In the genomic region with DNA sequence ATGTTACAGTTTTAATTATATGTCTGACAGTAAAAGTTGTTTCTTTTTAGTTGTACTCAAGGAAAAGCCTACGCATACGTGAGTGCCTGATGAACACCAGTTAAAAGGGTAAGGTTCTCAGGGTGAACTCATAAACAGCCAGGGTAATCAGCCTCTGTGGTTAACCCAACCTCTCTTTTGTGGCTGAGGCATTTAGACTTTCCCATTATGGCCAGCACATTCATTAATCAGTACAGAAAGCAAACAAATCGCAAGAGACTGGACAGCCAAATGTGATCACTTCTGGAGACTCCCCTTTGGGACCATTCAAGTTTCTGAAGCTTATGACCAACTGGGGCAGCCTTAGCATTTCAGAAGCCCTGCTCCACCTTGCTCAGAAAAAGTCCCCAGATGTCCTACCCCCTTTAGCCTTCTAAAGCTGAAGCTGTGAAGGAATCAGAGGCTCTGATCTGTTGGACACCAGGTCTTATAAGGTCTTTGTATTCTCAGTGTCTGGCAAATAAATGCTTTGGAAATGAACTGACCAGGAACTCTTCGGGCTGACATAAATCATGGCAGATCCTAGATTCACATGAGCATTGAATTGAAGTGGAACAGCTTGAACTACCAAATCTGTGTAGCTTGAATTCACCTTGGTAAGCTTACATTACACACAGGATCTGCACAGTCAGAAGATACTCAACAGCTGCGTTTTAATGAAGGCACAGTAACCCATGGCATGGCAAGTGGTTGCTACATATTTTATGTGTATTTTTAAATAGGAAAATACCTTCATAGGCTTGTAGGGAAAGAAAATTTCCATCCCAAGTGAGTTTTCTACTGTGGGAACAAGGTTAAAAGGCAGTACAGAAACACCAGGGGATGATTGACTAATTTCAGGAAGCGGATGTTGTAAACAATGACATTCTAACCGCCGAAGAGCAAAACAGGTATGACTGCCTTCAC, we compare ENCODE assay signal across 16 cellular contexts. TPM values are rescaled to one million over a fixed set of nuclear protein-coding genes. Genes with fewer than 3 reads are reported as not detected.
DNase-seq lines count a peak whose midpoint lies in the region; ATAC-seq and TF ChIP-seq lines count a peak whose summit lies in the region.
"Had no signal": no experiment of that assay in that cellular context is flagged by ENCODE, and none has a peak within 500 bp of the region (broad histone marks: within the 10 kb centered on the region; RNA-seq: fewer than 3 reads in every experiment).

No MANE protein-coding gene starts in this region.

- H3K27me3 ChIP-seq in PC-3 (ENCODE audit: low read length) (no peaks in the 10 kb centered on the region), foreskin keratinocyte (no peaks in the 10 kb centered on the region)

- no peak overlapping the region for H3K4me3 Mint-ChIP-seq in activated CD4-positive, alpha-beta T cell treated with anti-CD3 and anti-CD28 coated beads for 36 hours
- H3K4me3 Mint-ChIP-seq in type B pancreatic cell, result no peak overlapping the region
- H3K4me3 Mint-ChIP-seq: activated naive CD4-positive, alpha-beta T cell treated with anti-CD3 and anti-CD28 coated beads, Interleukin-2, amount 10 ng/mL, durations not matched to agents 7 days and 5 days; naive thymus-derived CD8-positive, alpha-beta T cell had no signal

- peaks cover 2% of the 10 kb centered on the region for H3K4me1 Mint-ChIP-seq in activated CD4-positive, alpha-beta T cell treated with anti-CD3 and anti-CD28 coated beads for 36 hours
- H3K4me1 Mint-ChIP-seq in type B pancreatic cell (ENCODE audit: unreplicated experiment), result no peaks in the 10 kb centered on the region
- H3K4me1 Mint-ChIP-seq: activated naive CD4-positive, alpha-beta T cell treated with anti-CD3 and anti-CD28 coated beads, Interleukin-2, amount 10 ng/mL, durations not matched to agents 7 days and 5 days; naive thymus-derived CD8-positive, alpha-beta T cell had no signal

- peak overlapping the region; percentile 91 for H3K9ac ChIP-seq in PC-3 (ENCODE audit: low read length)

- H3K27me3 Mint-ChIP-seq in activated CD4-positive, alpha-beta T cell treated with anti-CD3 and anti-CD28 coated beads for 36 hours, result peaks cover 41% of the 10 kb centered on the region
- H3K27me3 Mint-ChIP-seq in type B pancreatic cell, result no peaks in the 10 kb centered on the region

- POLR2A ChIA-PET in activated CD4-positive, alpha-beta T cell treated with anti-CD3 and anti-CD28 coated beads for 36 hours (lab: Charles Lee), result interaction anchor here (0.6 kb wide), 1 partner anchor 18 kb away, joined by 3 read pairs; no protein-coding TSS in a partner anchor
- POLR2A ChIA-PET in PC-3 (lab: Charles Lee; ENCODE audit: unreplicated experiment), result no interaction called here

- peak overlapping the region; percentile 41 for H3K4me3 ChIP-seq in PC-3 (ENCODE audit: low read length)

- CTCF ChIA-PET in activated CD4-positive, alpha-beta T cell treated with anti-CD3 and anti-CD28 coated beads for 36 hours (lab: Charles Lee), result no interaction called here
- CTCF ChIA-PET in PC-3 (lab: Charles Lee), result interaction anchor here (0.9 kb wide), 1 partner anchor 12 kb away, joined by 4 read pairs; no protein-coding TSS in a partner anchor

- BruUV-seq in PC-3 (replicated peaks; lab: Mats Ljungman, UMichigan), result TSS peak; percentile 49

- TF ChIP-seq CTCF in PC-3 (conservative IDR thresholded peaks at IDR 0.05; ENCODE audit: low read depth, low read length) (no peak), foreskin keratinocyte (conservative IDR thresholded peaks at IDR 0.05) (no peak), type B pancreatic cell (conservative IDR thresholded peaks at IDR 0.05) (no peak)

- H3K27ac Mint-ChIP-seq in activated CD4-positive, alpha-beta T cell treated with anti-CD3 and anti-CD28 coated beads for 36 hours, result no peak overlapping the region
- H3K27ac Mint-ChIP-seq in type B pancreatic cell, result peak overlapping the region; percentile 82
- H3K27ac Mint-ChIP-seq: activated naive CD4-positive, alpha-beta T cell treated with anti-CD3 and anti-CD28 coated beads, Interleukin-2, amount 10 ng/mL, durations not matched to agents 7 days and 5 days; naive thymus-derived CD8-positive, alpha-beta T cell had no signal

- H3K27ac ChIP-seq in PC-3 (ENCODE audit: low read length), result peak overlapping the region; percentile 97
- H3K27ac ChIP-seq in foreskin keratinocyte, result peak overlapping the region; percentile 60

- no peaks in the 10 kb centered on the region for H3K79me2 ChIP-seq in PC-3 (ENCODE audit: low read length)

- intact Hi-C loops in activated CD4-positive, alpha-beta T cell treated with anti-CD3 and anti-CD28 coated beads for 36 hours (cut with DNase I, micrococcal nuclease), result no loop called here
- intact Hi-C loops in PC-3 (cut with micrococcal nuclease), result loop anchor here (2.0 kb wide), 1 partner anchor 25 kb away; no protein-coding TSS in a partner anchor

- H3K36me3 ChIP-seq in PC-3 (ENCODE audit: low read depth, low read length), result no peaks in the 10 kb centered on the region

- peaks cover 61% of the 10 kb centered on the region for H3K4me1 ChIP-seq in PC-3 (ENCODE audit: insufficient read depth, low read length)
- H3K4me1 ChIP-seq in foreskin keratinocyte, result peaks cover 48% of the 10 kb centered on the region

- H3K9me3 Mint-ChIP-seq in activated CD4-positive, alpha-beta T cell treated with anti-CD3 and anti-CD28 coated beads for 36 hours (ENCODE audit: low read depth), result no peaks in the 10 kb centered on the region
- H3K9me3 Mint-ChIP-seq in type B pancreatic cell, result no peaks in the 10 kb centered on the region
- H3K9me3 Mint-ChIP-seq: activated naive CD4-positive, alpha-beta T cell treated with anti-CD3 and anti-CD28 coated beads, Interleukin-2, amount 10 ng/mL, durations not matched to agents 7 days and 5 days had no signal

- peak overlapping the region; percentile 81 for H3K4me2 ChIP-seq in PC-3 (ENCODE audit: low read length)

- no peaks in the 10 kb centered on the region for H3K9me2 ChIP-seq in PC-3 (replicated peaks; ENCODE audit: low read length)

- no peaks in the 10 kb centered on the region for H4K20me1 ChIP-seq in PC-3 (ENCODE audit: low read length)

- H3F3A ChIP-seq in PC-3 (ENCODE audit: low read length, unreplicated experiment), result peaks cover 4% of the 10 kb centered on the region

- ATAC-seq in activated CD4-positive, alpha-beta T cell treated with anti-CD3 and anti-CD28 coated beads for 36 hours, result no peak
- ATAC-seq in PC-3 (peak; percentile 60), foreskin keratinocyte (peak; percentile 78)
- ATAC-seq: naive thymus-derived CD8-positive, alpha-beta T cell had no signal

- no peaks in the 10 kb centered on the region for H3K36me3 Mint-ChIP-seq in activated CD4-positive, alpha-beta T cell treated with anti-CD3 and anti-CD28 coated beads for 36 hours (ENCODE audit: low read depth)
- no peaks in the 10 kb centered on the region for H3K36me3 Mint-ChIP-seq in type B pancreatic cell
- H3K36me3 Mint-ChIP-seq: activated naive CD4-positive, alpha-beta T cell treated with anti-CD3 and anti-CD28 coated beads, Interleukin-2, amount 10 ng/mL, durations not matched to agents 7 days and 5 days had no signal

- DNase-seq in activated CD4-positive, alpha-beta T cell treated with anti-CD3 and anti-CD28 coated beads for 36 hours, result peak; percentile 7
- no peak for DNase-seq in activated CD4-positive, alpha-beta T cell treated with anti-CD3 and anti-CD28 coated beads, Interleukin-2, amount 50 U/mL, for 4 hours
- peak; percentile 93 for DNase-seq in PC-3
- peak; percentile 72 to 88 for DNase-seq in foreskin keratinocyte
- DNase-seq in type B pancreatic cell (ENCODE audit: extremely low spot score, unreplicated experiment), result no peak
- DNase-seq in NCI-H2081 (lab: John Stamatoyannopoulos, UW), result no peak
- no peak for DNase-seq in activated CD4-positive, alpha-beta T cell treated with anti-CD3 and anti-CD28 coated beads, Interleukin-2, amount 50 U/mL, for 48 hours
- DNase-seq in globus pallidus (ENCODE audit: low spot score), result no peak
- DNase-seq: ACHN; activated CD4-positive, CD25-positive, alpha-beta regulatory T cell treated with anti-CD3 and anti-CD28 coated beads, Interleukin-2, amount 50 U/mL, for 72 hours; activated naive CD4-positive, alpha-beta T cell treated with anti-CD3 and anti-CD28 coated beads, Interleukin-2, amount 10 ng/mL, durations not matched to agents 7 days and 5 days; EL; naive thymus-derived CD8-positive, alpha-beta T cell; NCI-H1930; RPMI8226; stimulated activated naive CD4-positive, alpha-beta T cell treated with Interleukin-2 at 50 U/mL for 16 hours had no signal

- H3K9me3 ChIP-seq in PC-3 (ENCODE audit: low read length), result no peaks in the 10 kb centered on the region

- H2AFZ ChIP-seq in PC-3 (ENCODE audit: low read length), result no peak overlapping the region

RNA-seq across cellular contexts. Expression of a gene that starts 18.7 kb away (rescaled TPM):
- not detected for total RNA-seq in activated CD4-positive, alpha-beta T cell treated with anti-CD3 and anti-CD28 coated beads for 36 hours
- total RNA-seq in PC-3 (2014; rRNA removed) (3.5 and 6.0 TPM in 2 replicates), foreskin keratinocyte (1.2 and 1.7 TPM in 2 replicates), type B pancreatic cell (ENCODE audit: low replicate concordance) (0.90 and 1.7 TPM in 2 replicates)
- 0.75 and 1.4 TPM in 2 replicates for polyA plus RNA-seq in foreskin keratinocyte
- total RNA-seq: naive thymus-derived CD8-positive, alpha-beta T cell had no signal
- polyA plus RNA-seq: naive thymus-derived CD8-positive, alpha-beta T cell had no signal

Comparison
In these comparisons a context has a peak if more than half of its experiments do, and no peak if none do; other contexts are left out.
1. DNase-seq: peak in activated CD4-positive, alpha-beta T cell treated with anti-CD3 and anti-CD28 coated beads for 36 hours (single experiment), PC-3 (single experiment) and foreskin keratinocyte (2 of 2); none in activated CD4-positive, alpha-beta T cell treated with anti-CD3 and anti-CD28 coated beads, Interleukin-2, amount 50 U/mL, for 4 hours (0 of 2), type B pancreatic cell (single experiment), NCI-H2081 (0 of 2), activated CD4-positive, alpha-beta T cell treated with anti-CD3 and anti-CD28 coated beads, Interleukin-2, amount 50 U/mL, for 48 hours (0 of 2) and globus pallidus (single experiment).